In genomic region chr10:56624082-56624481, GRCh38 we compare ENCODE assay signal across 19 cellular contexts.
DNase-seq lines count a peak whose midpoint lies in the region; ATAC-seq and TF ChIP-seq lines count a peak whose summit lies in the region.
"Had no signal": no experiment of that assay in that cellular context is flagged by ENCODE, and none has a peak within 500 bp of the region (broad histone marks: within the 10 kb centered on the region; RNA-seq: fewer than 3 reads in every experiment).

No MANE protein-coding gene starts in this region.

- intact Hi-C loops in sciatic nerve (cut with DNase I), result no loop called here
- intact Hi-C loops in activated naive CD4-positive, alpha-beta T cell treated with anti-CD3 and anti-CD28 coated beads for 36 hours (cut with micrococcal nuclease), result no loop called here

- DNase-seq in GM12865 (ENCODE audit: low read depth) (peak; percentile 57), sciatic nerve (ENCODE audit: low spot score) (no peak), RWPE1 (ENCODE audit: low spot score) (no peak), mesenteric fat pad (ENCODE audit: low spot score) (no peak)
- no peak for DNase-seq in activated naive CD4-positive, alpha-beta T cell treated with anti-CD3 and anti-CD28 coated beads for 36 hours
- DNase-seq: activated CD4-positive, alpha-beta T cell treated with anti-CD3 and anti-CD28 coated beads, Interleukin-2, amount 50 U/mL, for 48 hours; activated effector memory CD4-positive, alpha-beta T cell treated with Interleukin-2 at 50 U/mL for 16 hours; Calu3; effector memory CD4-positive, alpha-beta T cell; NCI-H1105; NCI-H526 treated with DMSO at 0.1 percent for 48 hours; Right ventricle myocardium superior; stimulated activated CD4-positive, alpha-beta T cell treated with anti-CD3 and anti-CD28 coated beads, Interleukin-2, amount 100 ng/mL, for 48 hours; T-helper 9 cell had no signal

- H3K27ac ChIP-seq in RWPE1, result no peak overlapping the region

- H3K4me1 Mint-ChIP-seq in activated naive CD4-positive, alpha-beta T cell treated with anti-CD3 and anti-CD28 coated beads for 36 hours (ENCODE audit: low read depth), result no peaks in the 10 kb centered on the region
- H3K4me1 Mint-ChIP-seq: stimulated activated effector memory CD8-positive, alpha-beta T cell treated with anti-CD3 and anti-CD28 coated beads, Interleukin-12 subunit alpha, Interleukin-12 subunit beta, amount 100 ng/mL, for 72 hours had no signal

- POLR2A ChIA-PET in RWPE1 (lab: Yijun Ruan, JAX; ENCODE audit: low non-redundant PET), result no interaction called here

- H3K27me3 Mint-ChIP-seq in activated naive CD4-positive, alpha-beta T cell treated with anti-CD3 and anti-CD28 coated beads for 36 hours (ENCODE audit: low read depth), result no peaks in the 10 kb centered on the region

- H3K9me3 Mint-ChIP-seq in activated naive CD4-positive, alpha-beta T cell treated with anti-CD3 and anti-CD28 coated beads for 36 hours, result peaks cover 4% of the 10 kb centered on the region

- TF ChIP-seq CTCF in GM12865 (IDR thresholded peaks at IDR 0.05; ENCODE audit: insufficient read depth, low read depth, low read length, missing control alignments) (no peak), RWPE1 (conservative IDR thresholded peaks at IDR 0.05; ENCODE audit: low read depth) (no peak)

- no peak overlapping the region for H3K4me3 Mint-ChIP-seq in activated naive CD4-positive, alpha-beta T cell treated with anti-CD3 and anti-CD28 coated beads for 36 hours
- H3K4me3 Mint-ChIP-seq: stimulated activated effector memory CD8-positive, alpha-beta T cell treated with anti-CD3 and anti-CD28 coated beads, Interleukin-12 subunit alpha, Interleukin-12 subunit beta, amount 100 ng/mL, for 72 hours had no signal

- ATAC-seq in GM19395 (IDR thresholded peaks at IDR 0.05; ENCODE audit: unreplicated experiment) (peak; percentile 63), HG02642 (IDR thresholded peaks at IDR 0.05; ENCODE audit: poor library complexity, unreplicated experiment) (peak; percentile 67), HG03342 (IDR thresholded peaks at IDR 0.05; ENCODE audit: unreplicated experiment) (peak; percentile 62), sciatic nerve (no peak)
- ATAC-seq: HCT116; stimulated activated effector memory CD8-positive, alpha-beta T cell treated with anti-CD3 and anti-CD28 coated beads, Interleukin-12 subunit alpha, Interleukin-12 subunit beta, amount 100 ng/mL, for 72 hours had no signal

- no peak overlapping the region for H3K4me3 ChIP-seq in GM12865 (ENCODE audit: low read depth, low read length)

- no peak overlapping the region for H3K27ac Mint-ChIP-seq in activated naive CD4-positive, alpha-beta T cell treated with anti-CD3 and anti-CD28 coated beads for 36 hours
- H3K27ac Mint-ChIP-seq: stimulated activated effector memory CD8-positive, alpha-beta T cell treated with anti-CD3 and anti-CD28 coated beads, Interleukin-12 subunit alpha, Interleukin-12 subunit beta, amount 100 ng/mL, for 72 hours had no signal

- no peaks in the 10 kb centered on the region for H3K36me3 Mint-ChIP-seq in activated naive CD4-positive, alpha-beta T cell treated with anti-CD3 and anti-CD28 coated beads for 36 hours (ENCODE audit: low read depth)
- H3K36me3 Mint-ChIP-seq: stimulated activated effector memory CD8-positive, alpha-beta T cell treated with anti-CD3 and anti-CD28 coated beads, Interleukin-12 subunit alpha, Interleukin-12 subunit beta, amount 100 ng/mL, for 72 hours had no signal

- CTCF ChIA-PET in activated naive CD4-positive, alpha-beta T cell treated with anti-CD3 and anti-CD28 coated beads for 36 hours (lab: Charles Lee), result no interaction called here
- CTCF ChIA-PET in RWPE1 (lab: Yijun Ruan, JAX), result no interaction called here
